Comparison of ENCODE assay signal across 8 cellular contexts in genomic region chr4:165112258-165113156, GRCh38. TPM values are rescaled to one million over a fixed set of nuclear protein-coding genes. Genes with fewer than 3 reads are reported as not detected.
DNase-seq lines count a peak whose midpoint lies in the region; ATAC-seq and TF ChIP-seq lines count a peak whose summit lies in the region.

Gene TMEM192, minus strand, starts transcription at chr4:165112860. Its CDS starts 87 bp downstream, at chr4:165112773.

- DNase-seq in BE2C, result peak; percentile 95
- peak; percentile 56 for DNase-seq in NCI-H510A (lab: John Stamatoyannopoulos, UW)
- peak; percentile 97 for DNase-seq in activated CD4-positive, alpha-beta T cell treated with anti-CD3 and anti-CD28 coated beads, Interleukin-2, amount 10 ng/mL, durations not matched to agents 24 days and 14 days
- DNase-seq in coronary artery (ENCODE audit: low spot score), result peak; percentile 96
- peak; percentile 95 for DNase-seq in left colon
- peak; percentile 91 for DNase-seq in stimulated activated CD4-positive, alpha-beta T cell treated with anti-CD3 and anti-CD28 coated beads, Interleukin-1b, Interleukin-23, amount 100 ng/mL, for 48 hours

- peak within 1 kb of the TSS; percentile 92 to 94 for H3K27ac ChIP-seq in coronary artery

- H3K9me3 Mint-ChIP-seq in activated CD4-positive, alpha-beta T cell treated with anti-CD3 and anti-CD28 coated beads, Interleukin-2, amount 10 ng/mL, durations not matched to agents 24 days and 14 days, result no peaks in the 10 kb centered on the region

- H3K27ac Mint-ChIP-seq in activated CD4-positive, alpha-beta T cell treated with anti-CD3 and anti-CD28 coated beads, Interleukin-2, amount 10 ng/mL, durations not matched to agents 24 days and 14 days, result peak within 1 kb of the TSS; percentile 94

- no peaks in the 10 kb centered on the region for H3K4me1 ChIP-seq in BE2C

- intact Hi-C loops in activated CD4-positive, alpha-beta T cell treated with anti-CD3 and anti-CD28 coated beads, Interleukin-2, amount 10 ng/mL, durations not matched to agents 24 days and 14 days (cut with micrococcal nuclease), result loop anchor here (1.0 to 5.0 kb wide), 5 partner anchors 94 to 1945 kb away; partner anchors contain the start of genes KLHL2, MSMO1 and NAF1
- intact Hi-C loops in left colon (cut with DNase I, micrococcal nuclease), result loop anchor here in 1 of 2 donors (5.0 kb wide), 1 partner anchor 95 kb away; the partner anchor contains the start of gene KLHL2

- H3K4me3 Mint-ChIP-seq in activated CD4-positive, alpha-beta T cell treated with anti-CD3 and anti-CD28 coated beads, Interleukin-2, amount 10 ng/mL, durations not matched to agents 24 days and 14 days, result peak within 1 kb of the TSS; percentile 97

- peak; percentile 74 for TF ChIP-seq POLR2A in GM19193 (IDR thresholded peaks at IDR 0.05; ENCODE audit: extremely low read depth, insufficient read depth, insufficient read length)

- H3K27me3 ChIP-seq in BE2C, result no peaks in the 10 kb centered on the region

- peak within 1 kb of the TSS; percentile 87 for H3K4me3 ChIP-seq in BE2C (ENCODE audit: low read depth, low read length)
- H3K4me3 ChIP-seq in coronary artery, result peak within 1 kb of the TSS; percentile 81

- no peaks in the 10 kb centered on the region for H3K36me3 Mint-ChIP-seq in activated CD4-positive, alpha-beta T cell treated with anti-CD3 and anti-CD28 coated beads, Interleukin-2, amount 10 ng/mL, durations not matched to agents 24 days and 14 days (ENCODE audit: low read depth)

- peaks cover 11% of the 10 kb centered on the region for H3K27me3 Mint-ChIP-seq in activated CD4-positive, alpha-beta T cell treated with anti-CD3 and anti-CD28 coated beads, Interleukin-2, amount 10 ng/mL, durations not matched to agents 24 days and 14 days

- TF ChIP-seq CTCF in BE2C (IDR thresholded peaks at IDR 0.05; ENCODE audit: low read depth, low read length), result peak; percentile 39
- no peak for TF ChIP-seq CTCF in coronary artery (IDR thresholded peaks at IDR 0.05)

- no peaks in the 10 kb centered on the region for H3K9me3 ChIP-seq in BE2C

- peak; percentile 96 for ATAC-seq in HG03439 (IDR thresholded peaks at IDR 0.05; ENCODE audit: unreplicated experiment)
- peak; percentile 99 for ATAC-seq in left colon

- no peaks in the 10 kb centered on the region for H3K36me3 ChIP-seq in BE2C

- peaks cover 13% of the 10 kb centered on the region for H3K4me1 Mint-ChIP-seq in activated CD4-positive, alpha-beta T cell treated with anti-CD3 and anti-CD28 coated beads, Interleukin-2, amount 10 ng/mL, durations not matched to agents 24 days and 14 days

RNA-seq across cellular contexts. Expression of gene TMEM192, which starts in this region (rescaled TPM):
- 15.0 TPM for polyA plus RNA-seq in BE2C (2012; ENCODE audit: insufficient read depth, insufficient read length, low read depth)
- 10.0 and 11.0 TPM in 2 replicates for total RNA-seq in activated CD4-positive, alpha-beta T cell treated with anti-CD3 and anti-CD28 coated beads, Interleukin-2, amount 10 ng/mL, durations not matched to agents 24 days and 14 days
- total RNA-seq in left colon, result 10 to 100 TPM; 19.4 TPM

Comparison
In these comparisons a context has a peak if more than half of its experiments do, and no peak if none do; other contexts are left out.
1. Peak in every context shown above with its lines: DNase-seq, ATAC-seq, H3K4me3 ChIP-seq and H3K27ac ChIP-seq.